Comparison of ENCODE assay signal across 11 cellular contexts in genomic region chr5:5063533-5063953, GRCh38.
DNase-seq lines count a peak whose midpoint lies in the region; ATAC-seq, FAIRE-seq and TF ChIP-seq lines count a peak whose summit lies in the region.
"Had no signal": no experiment of that assay in that cellular context is flagged by ENCODE, and none has a peak within 500 bp of the region (broad histone marks: within the 10 kb centered on the region; RNA-seq: fewer than 3 reads in every experiment).

No MANE protein-coding gene starts in this region.

- no peak overlapping the region for H4K5ac ChIP-seq in mesendoderm (ENCODE audit: low read length)

- no peak for TF ChIP-seq EP300 in sigmoid colon (IDR thresholded peaks at IDR 0.05)

- BruUV-seq in HCT116 (replicated peaks; lab: Mats Ljungman, UMichigan), result no TSS peak

- no peak overlapping the region for H2BK15ac ChIP-seq in mesendoderm (replicated peaks; ENCODE audit: low read depth)

- H3K4me2 ChIP-seq in HCT116 (ENCODE audit: low read length), result no peak overlapping the region
- H3K4me2 ChIP-seq in mesendoderm (ENCODE audit: low read length), result no peak overlapping the region

- no peaks in the 10 kb centered on the region for H3K4me1 ChIP-seq in HCT116 (ENCODE audit: control insufficient read depth in 1 of 2, insufficient read depth in 2 of 2, low read length in 2 of 2)
- H3K4me1 ChIP-seq in mesendoderm (ENCODE audit: control insufficient read depth, low read depth, low read length), result no peaks in the 10 kb centered on the region
- no peaks in the 10 kb centered on the region for H3K4me1 ChIP-seq in sigmoid colon

- H3K9ac ChIP-seq in HCT116 (ENCODE audit: low read length) (no peak overlapping the region), mesendoderm (ENCODE audit: low read length) (no peak overlapping the region)

- H3K9me2 ChIP-seq in HCT116 (ENCODE audit: insufficient read depth), result no peaks in the 10 kb centered on the region

- no peak for TF ChIP-seq RAD21 in HCT116 (IDR thresholded peaks at IDR 0.05; ENCODE audit: low read depth)

- no peak overlapping the region for H2BK5ac ChIP-seq in mesendoderm (ENCODE audit: low read length)

- RAD21 ChIA-PET in HCT116 (lab: Charles Lee; ENCODE audit: low non-redundant PET in 1 of 2, low total read pairs in 2 of 2, uncharacterized antibody in 2 of 2, unreplicated experiment in 2 of 2), result no interaction called here

- H4K20me1 ChIP-seq in HCT116 (ENCODE audit: insufficient read depth), result no peaks in the 10 kb centered on the region

- no CpG with 5 or more reads among the region's 3 CpGs for WGBS in mesendoderm (ENCODE audit: extremely low coverage, insufficient coverage, low lambda C conversion rate)
- WGBS in sigmoid colon, 2 donors, result 28 to 44% methylated on average over 3 of the region's 3 CpGs

- no peak overlapping the region for H3K23ac ChIP-seq in mesendoderm (ENCODE audit: low read length)

- no peaks in the 10 kb centered on the region for H3K79me1 ChIP-seq in mesendoderm (ENCODE audit: low read length)

- no peaks in the 10 kb centered on the region for H3K9me3 ChIP-seq in HCT116 (ENCODE audit: control insufficient read depth in 1 of 2, insufficient read depth in 1 of 2, low read depth in 1 of 2, low read length in 2 of 2)
- H3K9me3 ChIP-seq in sigmoid colon, result no peaks in the 10 kb centered on the region

- no peak overlapping the region for H4K8ac ChIP-seq in mesendoderm (ENCODE audit: low read depth, low read length)

- POLR2A ChIA-PET in HCT116 (lab: Charles Lee), result no interaction called here

- no peak overlapping the region for H2AFZ ChIP-seq in HCT116 (ENCODE audit: low read depth, low read length, poor library complexity, severe bottlenecking)

- peaks cover 23% of the 10 kb centered on the region for H3K27me3 ChIP-seq in HCT116 (ENCODE audit: insufficient read depth, low read length)
- H3K27me3 ChIP-seq in mesendoderm (ENCODE audit: insufficient read depth, low read length, poor library complexity), result no peaks in the 10 kb centered on the region
- no peaks in the 10 kb centered on the region for H3K27me3 ChIP-seq in sigmoid colon

- intact Hi-C loops in HCT116 (cut with micrococcal nuclease) (no loop called here), sigmoid colon (cut with DNase I) (no loop called here)

- CTCF ChIA-PET in HCT116 (lab: Charles Lee), result no interaction called here

- ATAC-seq in HCT116, result peak; percentile 66
- ATAC-seq: activated CD4-positive, alpha-beta T cell treated with anti-CD3 and anti-CD28 coated beads for 36 hours; stimulated activated memory B cell treated with anti-CD40 and anti-IgM and Interleukin-4, amounts not matched to agents 10 μg/mL and 1 μg/mL and 100 μg/mL, for 72 hours had no signal

- no peak overlapping the region for H3K18ac ChIP-seq in mesendoderm (ENCODE audit: low read length)

- TF ChIP-seq POLR2A in HCT116 (IDR thresholded peaks at IDR 0.05; ENCODE audit: borderline replicate concordance, extremely low read depth, insufficient read depth, insufficient read length), result no peak
- TF ChIP-seq POLR2A in H54 (IDR thresholded peaks at IDR 0.05; ENCODE audit: low read depth, low read length), result no peak
- TF ChIP-seq POLR2A in sigmoid colon (IDR thresholded peaks at IDR 0.05), result no peak

- peak; percentile 58 for TF ChIP-seq CTCF in GM12875 (IDR thresholded peaks at IDR 0.05; ENCODE audit: borderline replicate concordance, insufficient read depth, low read depth, low read length)
- TF ChIP-seq CTCF in HCT116 (IDR thresholded peaks at IDR 0.05 in 2 of 3, conservative IDR thresholded peaks at IDR 0.05 in 1 of 3; ENCODE audit: borderline replicate concordance in 1 of 3, insufficient read depth in 1 of 3, low read depth in 2 of 3, low read length in 2 of 3), result peak in 2 of 3 experiments; percentile 32 to 34; a peak in 4 of 6 replicates
- no peak for TF ChIP-seq CTCF in sigmoid colon (IDR thresholded peaks at IDR 0.05)

- no peak for DNase-seq in HCT116 (ENCODE audit: low read depth, low spot score)
- peak; percentile 30 for DNase-seq in NAMALWA (ENCODE audit: low spot score)
- DNase-seq in mesendoderm, result peak; percentile 61
- no peak for DNase-seq in hepatic stellate cell (ENCODE audit: low spot score)
- no peak for DNase-seq in H54 (ENCODE audit: insufficient read length, low spot score)
- DNase-seq in sigmoid colon, result no peak
- no peak for DNase-seq in activated CD4-positive, alpha-beta T cell treated with anti-CD3 and anti-CD28 coated beads for 1 hour
- DNase-seq: activated CD4-positive, alpha-beta T cell treated with anti-CD3 and anti-CD28 coated beads for 36 hours; left cardiac atrium had no signal

- no peak overlapping the region for H3K4ac ChIP-seq in mesendoderm (ENCODE audit: low read depth, low read length)

- no peak for FAIRE-seq in H54 (lab: Jason Lieb, UNC)

- H2AK5ac ChIP-seq in mesendoderm (ENCODE audit: low read length), result no peak overlapping the region

- H3K4me3 ChIP-seq in GM12875 (ENCODE audit: low read depth, low read length), result no peak overlapping the region
- H3K4me3 ChIP-seq in HCT116 (replicated peaks in 1 of 2; ENCODE audit: low read depth in 1 of 2, low read length in 2 of 2), result no peak overlapping the region
- H3K4me3 ChIP-seq in mesendoderm (ENCODE audit: low read length), result no peak overlapping the region
- H3K4me3 ChIP-seq in sigmoid colon, result no peak overlapping the region

- no peak overlapping the region for H3K27ac ChIP-seq in HCT116 (ENCODE audit: low read depth, low read length)
- H3K27ac ChIP-seq in mesendoderm (ENCODE audit: low read depth, low read length), result no peak overlapping the region
- no peak overlapping the region for H3K27ac ChIP-seq in sigmoid colon

- H3K79me2 ChIP-seq in HCT116 (ENCODE audit: insufficient read depth, low read length) (no peaks in the 10 kb centered on the region), mesendoderm (ENCODE audit: control insufficient read depth, insufficient read depth, low read length) (no peaks in the 10 kb centered on the region)

- H3K36me3 ChIP-seq in HCT116 (ENCODE audit: control insufficient read depth in 1 of 2, insufficient read depth in 2 of 2, low read length in 2 of 2) (no peaks in the 10 kb centered on the region), mesendoderm (ENCODE audit: control insufficient read depth, insufficient read depth, low read length) (no peaks in the 10 kb centered on the region), sigmoid colon (no peaks in the 10 kb centered on the region)

- H2BK120ac ChIP-seq in mesendoderm (ENCODE audit: low read depth, low read length), result no peak overlapping the region

- H3K56ac ChIP-seq in mesendoderm (ENCODE audit: low read length), result no peak overlapping the region

TF ChIP-seq in HCT116, 20 proteins besides CTCF, POLR2A, EP300 and RAD21:
- no peak for TF ChIP-seq EGR1 (IDR thresholded peaks at IDR 0.05; ENCODE audit: low read depth)
- TF ChIP-seq ZFX (IDR thresholded peaks at IDR 0.05), result no peak
- TF ChIP-seq POLR2AphosphoS5 (IDR thresholded peaks at IDR 0.05; ENCODE audit: low read depth, low read length), result no peak

Comparison
In these comparisons a context has a peak if more than half of its experiments do, and no peak if none do; other contexts are left out.
1. CTCF ChIP-seq: peak in GM12875 (single experiment) and HCT116 (2 of 3); none in sigmoid colon (0 of 4).
2. DNase-seq: peak in NAMALWA (single experiment) and mesendoderm (single experiment); none in HCT116 (single experiment), hepatic stellate cell (single experiment), H54 (single experiment), sigmoid colon (single experiment) and activated CD4-positive, alpha-beta T cell treated with anti-CD3 and anti-CD28 coated beads for 1 hour (single experiment).